In the genomic region with DNA sequence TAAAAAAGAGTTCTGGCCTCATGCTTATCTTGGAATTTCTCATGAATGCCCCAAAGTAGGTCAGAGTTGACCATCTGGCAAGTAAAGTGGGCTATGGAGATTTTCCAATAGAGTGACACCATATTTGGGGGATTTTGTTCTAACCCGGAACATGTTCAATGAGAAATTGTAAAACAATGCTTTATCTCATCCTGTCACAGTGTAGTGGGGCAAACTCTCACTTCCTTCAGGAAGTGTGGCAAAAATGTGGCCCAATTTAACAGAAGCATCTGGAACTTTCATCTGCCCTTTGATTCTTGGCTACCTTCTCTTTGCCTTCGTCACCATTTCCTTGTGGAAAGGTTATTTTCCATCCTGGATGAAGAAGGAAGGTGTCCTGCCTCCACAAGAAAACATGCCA, we compare ENCODE assay signal across 14 cellular contexts.
"Had no signal": no experiment of that assay in that cellular context is flagged by ENCODE, and none has a peak within 500 bp of the region (broad histone marks: within the 10 kb centered on the region; RNA-seq: fewer than 3 reads in every experiment).

No MANE protein-coding gene starts in this region.

- H3K27me3 ChIP-seq: dorsolateral prefrontal cortex, right lobe of liver, testis had no signal

- H3K27ac ChIP-seq: right lobe of liver, testis had no signal

- H3K9me3 Mint-ChIP-seq: activated naive CD4-positive, alpha-beta T cell treated with anti-CD3 and anti-CD28 coated beads for 36 hours; activated naive CD8-positive, alpha-beta T cell treated with anti-CD3 and anti-CD28 coated beads, Interleukin-2, amount 50 U/mL, for 24 hours had no signal

- DNase-seq: activated naive CD4-positive, alpha-beta T cell treated with anti-CD3 and anti-CD28 coated beads for 36 hours; activated naive CD8-positive, alpha-beta T cell treated with anti-CD3 and anti-CD28 coated beads, Interleukin-2, amount 50 U/mL, for 24 hours; activated T-cell treated with anti-CD3 and anti-CD28 coated beads for 4 hours; aorta; dorsolateral prefrontal cortex; endodermal cell; mesenchymal stem cell; nucleus accumbens; right lobe of liver; stimulated activated naive CD8-positive, alpha-beta T cell treated with anti-CD3 and anti-CD28 coated beads, Interleukin-15, amount 100 ng/mL, for 72 hours; testis had no signal

- ATAC-seq: activated CD4-positive, CD25-positive, alpha-beta regulatory T cell treated with anti-CD3 and anti-CD28 coated beads, Interleukin-2, amount 50 U/mL, for 24 hours; activated naive CD8-positive, alpha-beta T cell treated with anti-CD3 and anti-CD28 coated beads, Interleukin-2, amount 50 U/mL, for 24 hours; activated T-helper 17 cell treated with anti-CD3 and anti-CD28 coated beads, Interleukin-2, amount 50 U/mL, for 72 hours; right lobe of liver; stimulated activated naive CD8-positive, alpha-beta T cell treated with anti-CD3 and anti-CD28 coated beads, Interleukin-15, amount 100 ng/mL, for 72 hours had no signal

- H3K4me1 Mint-ChIP-seq: activated naive CD8-positive, alpha-beta T cell treated with anti-CD3 and anti-CD28 coated beads, Interleukin-2, amount 50 U/mL, for 24 hours; activated T-helper 17 cell treated with anti-CD3 and anti-CD28 coated beads, Interleukin-2, amount 50 U/mL, for 72 hours; stimulated activated naive CD8-positive, alpha-beta T cell treated with anti-CD3 and anti-CD28 coated beads, Interleukin-15, amount 100 ng/mL, for 72 hours had no signal

- H3K4me3 ChIP-seq: dorsolateral prefrontal cortex, right lobe of liver, testis had no signal

- H3K9me3 ChIP-seq: right lobe of liver, testis had no signal

- H3K27me3 Mint-ChIP-seq: activated naive CD8-positive, alpha-beta T cell treated with anti-CD3 and anti-CD28 coated beads, Interleukin-2, amount 50 U/mL, for 24 hours; activated T-helper 17 cell treated with anti-CD3 and anti-CD28 coated beads, Interleukin-2, amount 50 U/mL, for 72 hours; stimulated activated naive CD8-positive, alpha-beta T cell treated with anti-CD3 and anti-CD28 coated beads, Interleukin-15, amount 100 ng/mL, for 72 hours had no signal

- H3K36me3 ChIP-seq: right lobe of liver had no signal

- H3K4me1 ChIP-seq: testis had no signal

- H3K27ac Mint-ChIP-seq: activated naive CD4-positive, alpha-beta T cell treated with anti-CD3 and anti-CD28 coated beads for 36 hours; activated naive CD8-positive, alpha-beta T cell treated with anti-CD3 and anti-CD28 coated beads, Interleukin-2, amount 50 U/mL, for 24 hours; activated T-helper 17 cell treated with anti-CD3 and anti-CD28 coated beads, Interleukin-2, amount 50 U/mL, for 72 hours; endodermal cell; stimulated activated naive CD8-positive, alpha-beta T cell treated with anti-CD3 and anti-CD28 coated beads, Interleukin-15, amount 100 ng/mL, for 72 hours had no signal

- H3K4me3 Mint-ChIP-seq: activated naive CD4-positive, alpha-beta T cell treated with anti-CD3 and anti-CD28 coated beads for 36 hours; activated naive CD8-positive, alpha-beta T cell treated with anti-CD3 and anti-CD28 coated beads, Interleukin-2, amount 50 U/mL, for 24 hours; activated T-helper 17 cell treated with anti-CD3 and anti-CD28 coated beads, Interleukin-2, amount 50 U/mL, for 72 hours; endodermal cell; nephron; stimulated activated naive CD8-positive, alpha-beta T cell treated with anti-CD3 and anti-CD28 coated beads, Interleukin-15, amount 100 ng/mL, for 72 hours had no signal
